10 cellular contexts compared by ENCODE assay signal in genomic region chr11:15968461-15969130, GRCh38.
DNase-seq lines count a peak whose midpoint lies in the region; ATAC-seq and TF ChIP-seq lines count a peak whose summit lies in the region.
"Had no signal": no experiment of that assay in that cellular context is flagged by ENCODE, and none has a peak within 500 bp of the region (broad histone marks: within the 10 kb centered on the region; RNA-seq: fewer than 3 reads in every experiment).

No MANE protein-coding gene starts in this region.

- H3K27ac ChIP-seq in fibroblast of lung (ENCODE audit: insufficient read depth, low read length) = peak overlapping the region; percentile 74
- H3K27ac ChIP-seq in osteoblast (ENCODE audit: low read depth, low read length) = peak overlapping the region; percentile 92
- H3K27ac ChIP-seq: HL-60 had no signal

- H3K9me3 Mint-ChIP-seq in CD14-positive monocyte = peaks cover 0 to 2% (median 0%) of the 10 kb centered on the region in 7 donors

- peak overlapping the region in 4 of 7 donors; percentile 59 to 87 (median 69) for H3K27ac Mint-ChIP-seq in CD14-positive monocyte

- peaks cover 16% of the 10 kb centered on the region for H3K4me1 Mint-ChIP-seq in CD14-positive monocyte

- H3K4me2 ChIP-seq in fibroblast of lung (ENCODE audit: extremely low read depth, insufficient read depth, low read length) (no peak overlapping the region), osteoblast (ENCODE audit: insufficient read depth, low read length) (peak overlapping the region; percentile 65)

- H3K4me1 ChIP-seq in fibroblast of lung (ENCODE audit: control insufficient read depth, extremely low read depth, insufficient read depth, low read length) (peaks cover 11% of the 10 kb centered on the region), osteoblast (ENCODE audit: insufficient read depth, low read length) (peaks cover 26% of the 10 kb centered on the region)

- H2AFZ ChIP-seq in fibroblast of lung (ENCODE audit: low read length) (peak overlapping the region; percentile 25), osteoblast (ENCODE audit: low read length) (peak overlapping the region; percentile 90)

- H3K9me3 ChIP-seq in fibroblast of lung (ENCODE audit: control insufficient read depth, insufficient read depth, low read depth, low read length) (no peaks in the 10 kb centered on the region), osteoblast (ENCODE audit: low read depth, low read length) (no peaks in the 10 kb centered on the region)

- ATAC-seq in GM18505 (IDR thresholded peaks at IDR 0.05; ENCODE audit: unreplicated experiment) (no peak), HG03108 (IDR thresholded peaks at IDR 0.05; ENCODE audit: unreplicated experiment) (no peak), HG03469 (IDR thresholded peaks at IDR 0.05; ENCODE audit: unreplicated experiment) (no peak)

- no peaks in the 10 kb centered on the region for H4K20me1 ChIP-seq in fibroblast of lung (ENCODE audit: control insufficient read depth, extremely low read depth, insufficient read depth, low read length)
- no peaks in the 10 kb centered on the region for H4K20me1 ChIP-seq in osteoblast (ENCODE audit: insufficient read depth, low read length)

- H3K79me2 ChIP-seq in fibroblast of lung (ENCODE audit: control insufficient read depth, insufficient read depth, low read length) = no peaks in the 10 kb centered on the region
- no peaks in the 10 kb centered on the region for H3K79me2 ChIP-seq in osteoblast (ENCODE audit: insufficient read depth, low read length)

- TF ChIP-seq POLR2A in GM18505 (IDR thresholded peaks at IDR 0.05; ENCODE audit: borderline replicate concordance, extremely low read depth, insufficient read depth, insufficient read length) = no peak

- intact Hi-C loops in CD14-positive monocyte (cut with micrococcal nuclease) = no loop called here

- no peaks in the 10 kb centered on the region for H3K36me3 Mint-ChIP-seq in CD14-positive monocyte

- no peak overlapping the region for H3K4me3 ChIP-seq in fibroblast of lung (replicated peaks in 1 of 4; ENCODE audit: control extremely low read depth in 1 of 4, insufficient read depth in 1 of 4, low read depth in 3 of 4, low read length in 4 of 4)
- no peak overlapping the region for H3K4me3 ChIP-seq in osteoblast (ENCODE audit: insufficient read depth, low read length)

- peaks cover 0 to 3% (median 2%) of the 10 kb centered on the region in 3 donors for H3K27me3 Mint-ChIP-seq in CD14-positive monocyte (ENCODE audit: low read depth in 3 of 3)

- H3K36me3 ChIP-seq in fibroblast of lung (ENCODE audit: control insufficient read depth, insufficient read depth, low read length) (no peaks in the 10 kb centered on the region), osteoblast (ENCODE audit: insufficient read depth, low read length) (no peaks in the 10 kb centered on the region)

- no peak overlapping the region for H3K9ac ChIP-seq in fibroblast of lung (ENCODE audit: insufficient read depth, low read length)

- TF ChIP-seq CTCF in CD14-positive monocyte (IDR thresholded peaks at IDR 0.05) (no peak), fibroblast of lung (conservative IDR thresholded peaks at IDR 0.05 in 1 of 2, IDR thresholded peaks at IDR 0.05 in 1 of 2; ENCODE audit: low read depth in 1 of 2, low read length in 2 of 2) (no peak), osteoblast (IDR thresholded peaks at IDR 0.05; ENCODE audit: extremely low read depth, low read depth, low read length) (no peak)

- no peak overlapping the region for H3K4me3 Mint-ChIP-seq in CD14-positive monocyte

- H3K27me3 ChIP-seq in fibroblast of lung (ENCODE audit: control insufficient read depth, insufficient read depth, low read length) = no peaks in the 10 kb centered on the region
- no peaks in the 10 kb centered on the region for H3K27me3 ChIP-seq in osteoblast (ENCODE audit: insufficient read depth, low read length)

- DNase-seq in CD14-positive monocyte (ENCODE audit: low spot score) (no peak), RPMI7951 (ENCODE audit: low read depth) (peak; percentile 4), fibroblast of lung (ENCODE audit: low read depth in 2 of 2) (peak in 1 of 2 donors; percentile 19), osteoblast (ENCODE audit: insufficient read length, low spot score, missing footprints) (no peak), A172 (ENCODE audit: low spot score) (no peak)
- DNase-seq: activated T-cell treated with anti-CD3 and anti-CD28 coated beads, Interleukin-2, amount 50 U/mL, for 48 hours had no signal
